8 cellular contexts compared by ENCODE assay signal in the genomic region with DNA sequence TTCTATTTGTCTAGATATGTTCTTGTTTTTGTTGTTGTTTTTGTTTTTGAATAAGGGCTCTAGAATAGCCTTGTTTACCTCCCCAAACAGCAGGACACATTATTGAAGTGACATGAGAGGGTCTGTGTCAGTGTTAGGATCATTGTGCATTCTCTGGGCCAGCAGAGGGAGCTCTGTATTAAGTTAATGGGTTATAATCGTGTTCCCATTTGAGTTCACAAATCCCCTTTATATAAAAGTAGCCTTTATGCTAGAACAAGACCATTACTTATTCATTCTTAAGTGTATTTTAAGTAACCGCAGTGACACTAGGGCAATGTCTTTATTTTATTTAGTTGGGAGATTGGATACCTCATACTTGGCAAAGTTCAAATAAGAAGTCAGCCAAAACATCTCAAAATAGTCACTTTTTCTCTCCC. TPM values are rescaled to one million over a fixed set of nuclear protein-coding genes. Genes with fewer than 3 reads are reported as not detected.
DNase-seq lines count a peak whose midpoint lies in the region; ATAC-seq and TF ChIP-seq lines count a peak whose summit lies in the region.

No MANE protein-coding gene starts in this region.

- no peak overlapping the region for H3K4ac ChIP-seq in trophoblast cell (ENCODE audit: low read depth, low read length)

- ATAC-seq in gastroesophageal sphincter = no peak
- ATAC-seq in GM19452 (IDR thresholded peaks at IDR 0.05; ENCODE audit: unreplicated experiment) = no peak
- no peak for ATAC-seq in GM18907 (IDR thresholded peaks at IDR 0.05; ENCODE audit: unreplicated experiment)

- no peak overlapping the region for H2BK12ac ChIP-seq in trophoblast cell (ENCODE audit: low read length)

- no peak overlapping the region for H3K9ac ChIP-seq in OCI-LY3 (ENCODE audit: low read length)
- no peak overlapping the region for H3K9ac ChIP-seq in trophoblast cell (ENCODE audit: low read length)

- no peak overlapping the region for H3K27ac ChIP-seq in OCI-LY3 (ENCODE audit: low read length)
- H3K27ac ChIP-seq in gastroesophageal sphincter = no peak overlapping the region
- no peak overlapping the region for H3K27ac ChIP-seq in trophoblast cell (ENCODE audit: low read depth, low read length)

- H4K20me1 ChIP-seq in OCI-LY3 (ENCODE audit: insufficient read depth, low read length) = peaks cover 93% of the 10 kb centered on the region

- H3K27me3 ChIP-seq in OCI-LY3 (ENCODE audit: low read depth, low read length) = no peaks in the 10 kb centered on the region
- H3K27me3 ChIP-seq in gastroesophageal sphincter = no peaks in the 10 kb centered on the region
- no peaks in the 10 kb centered on the region for H3K27me3 ChIP-seq in trophoblast cell (ENCODE audit: insufficient read depth, low read length)

- peaks cover 6% of the 10 kb centered on the region for H3K79me1 ChIP-seq in trophoblast cell (ENCODE audit: low read length)

- H3K9me3 ChIP-seq in OCI-LY3 (ENCODE audit: insufficient read depth, low read length) (no peaks in the 10 kb centered on the region), gastroesophageal sphincter (no peaks in the 10 kb centered on the region), trophoblast cell (ENCODE audit: insufficient read depth, low read depth, low read length) (no peaks in the 10 kb centered on the region)

- DNase-seq in COLO668 (lab: John Stamatoyannopoulos, UW; ENCODE audit: unreplicated experiment) (peak; percentile 44), HS-5 (ENCODE audit: low read depth) (peak; percentile 68), trophoblast cell (peak; percentile 11 to 75)
- DNase-seq in activated naive CD4-positive, alpha-beta T cell treated with anti-CD3 and anti-CD28 coated beads, Interleukin-2, amount 50 U/mL, for 16 hours = peak; percentile 49

- H3K4me1 ChIP-seq in OCI-LY3 (ENCODE audit: low read length) (peaks cover 16% of the 10 kb centered on the region), gastroesophageal sphincter (peaks cover 0 to 18% (median 0%) of the 10 kb centered on the region in 3 donors), trophoblast cell (ENCODE audit: control insufficient read depth in 1 of 2, insufficient read depth in 2 of 2, low read length in 2 of 2) (peaks cover 0 to 9% of the 10 kb centered on the region in 2 experiments)

- TF ChIP-seq EP300 in gastroesophageal sphincter (IDR thresholded peaks at IDR 0.05) = no peak

- TF ChIP-seq CTCF in OCI-LY3 (IDR thresholded peaks at IDR 0.05; ENCODE audit: low read depth, low read length) = peak; percentile 94
- TF ChIP-seq CTCF in gastroesophageal sphincter (IDR thresholded peaks at IDR 0.05) = peak; percentile 43 to 73 (median 58)

- H4K8ac ChIP-seq in trophoblast cell (ENCODE audit: low read depth, low read length) = no peak overlapping the region

- H3K36me3 ChIP-seq in OCI-LY3 (replicated peaks; ENCODE audit: low read depth, low read length) = peaks cover 71% of the 10 kb centered on the region
- peaks cover 0 to 23% of the 10 kb centered on the region in 2 donors for H3K36me3 ChIP-seq in gastroesophageal sphincter
- H3K36me3 ChIP-seq in trophoblast cell (ENCODE audit: control insufficient read depth in 1 of 2, insufficient read depth in 2 of 2, low read length in 2 of 2) = peaks cover 0 to 4% of the 10 kb centered on the region in 2 experiments

- no peak for TF ChIP-seq POLR2A in gastroesophageal sphincter (IDR thresholded peaks at IDR 0.05)

- H3K4me3 ChIP-seq in OCI-LY3 (ENCODE audit: low read length) (no peak overlapping the region), gastroesophageal sphincter (no peak overlapping the region), trophoblast cell (ENCODE audit: low read depth, low read length) (no peak overlapping the region)

- H4K12ac ChIP-seq in trophoblast cell (ENCODE audit: low read depth, low read length) = no peak overlapping the region

- H3K23ac ChIP-seq in trophoblast cell (ENCODE audit: low read length) = no peak overlapping the region

- H2BK120ac ChIP-seq in trophoblast cell (ENCODE audit: insufficient read depth, low read length, poor library complexity) = no peak overlapping the region

- no peak overlapping the region for H3K4me2 ChIP-seq in OCI-LY3 (ENCODE audit: low read length)
- H3K4me2 ChIP-seq in trophoblast cell (ENCODE audit: low read length) = no peak overlapping the region

- H3K79me2 ChIP-seq in OCI-LY3 (ENCODE audit: low read length) = peaks cover 100% of the 10 kb centered on the region
- no peaks in the 10 kb centered on the region for H3K79me2 ChIP-seq in trophoblast cell (ENCODE audit: control insufficient read depth, insufficient read depth, low read length, poor library complexity)

- H3K18ac ChIP-seq in trophoblast cell (ENCODE audit: low read length) = no peak overlapping the region

- 2 to 6% methylated on average over 2 of the region's 2 CpGs for WGBS in gastroesophageal sphincter (ENCODE audit: low coverage in 1 of 2), 2 donors
- no CpG with 5 or more reads among the region's 2 CpGs for WGBS in trophoblast cell (ENCODE audit: extremely low coverage, insufficient coverage, insufficient read length)

- no peak overlapping the region for H4K91ac ChIP-seq in trophoblast cell (ENCODE audit: low read depth, low read length)

- H2AFZ ChIP-seq in OCI-LY3 (ENCODE audit: low read depth, low read length) (no peak overlapping the region), trophoblast cell (ENCODE audit: insufficient read depth, low read length, poor library complexity) (no peak overlapping the region)

- no peak overlapping the region for H3K14ac ChIP-seq in trophoblast cell (ENCODE audit: low read length)

- no peak overlapping the region for H2BK5ac ChIP-seq in trophoblast cell (ENCODE audit: low read depth, low read length, poor library complexity)

- H2AK5ac ChIP-seq in trophoblast cell (ENCODE audit: low read length) = no peak overlapping the region

RNA-seq across cellular contexts. Expression of gene STK4, which starts 44.8 kb away (rescaled TPM):
- total RNA-seq in gastroesophageal sphincter = 10 to 100 TPM; 26.9 to 33.5 (median 28.8) TPM
- 13.2 and 14.0 TPM in 2 replicates for polyA plus RNA-seq in trophoblast cell (2013)

RNA-seq across cellular contexts. Expression of gene TOMM34, which starts 50.9 kb away (rescaled TPM):
- total RNA-seq in gastroesophageal sphincter = 10 to 100 TPM in 3 of 4 donors, 1 to 10 TPM in 1; 6.8 to 16.5 (median 13.8) TPM
- polyA plus RNA-seq in trophoblast cell (2013) = 40.4 and 42.2 TPM in 2 replicates
